ENCODE assay signal across 30 cellular contexts in genomic region chr1:27666791-27667254, GRCh38. TPM values are rescaled to one million over a fixed set of nuclear protein-coding genes. Genes with fewer than 3 reads are reported as not detected.
A peak's percentile ranks its signal among the peaks of the same experiment; 100 is the strongest.
DNase-seq lines count a peak whose midpoint lies in the region; ATAC-seq and TF ChIP-seq lines count a peak whose summit lies in the region.
"Had no signal": no experiment of that assay in that cellular context is flagged by ENCODE, and none has a peak within 500 bp of the region (broad histone marks: within the 10 kb centered on the region; RNA-seq: fewer than 3 reads in every experiment).

No MANE protein-coding gene starts in this region.

- DNase-seq in EH (ENCODE audit: low read depth) (peak; percentile 29), HUDEP-2 (lab: John Stamatoyannopoulos, UW; ENCODE audit: unreplicated experiment in 76 of 76) (peak in 59 of 76 experiments; percentile 6 to 68 (median 36)), RPMI7951 (ENCODE audit: low read depth) (peak; percentile 40), posterior vena cava (ENCODE audit: low spot score) (peak; percentile 20), endodermal cell (no peak), posterior cingulate gyrus (no peak)
- DNase-seq in activated CD8-positive, alpha-beta T cell treated with anti-CD3 and anti-CD28 coated beads for 36 hours = no peak
- DNase-seq: activated naive CD4-positive, alpha-beta T cell treated with anti-CD3 and anti-CD28 coated beads, Interleukin-2, amount 10 ng/mL, durations not matched to agents 7 days and 5 days; activated T-cell treated with anti-CD3 and anti-CD28 coated beads, Interleukin-2, amount 50 U/mL, for 4 hours; amniotic stem cell; CD4-positive, alpha-beta memory T cell; colonic mucosa; DMS153; effector memory CD8-positive, alpha-beta T cell; Karpas-422; left ventricle myocardium superior; naive thymus-derived CD8-positive, alpha-beta T cell; NCI-H1092 treated with DMSO at 0.1 percent for 48 hours; NCI-H187 treated with DMSO at 0.1 percent for 48 hours; NCI-H526 treated with DMSO at 0.1 percent for 48 hours; right cardiac atrium; Right ventricle myocardium superior; spleen; stimulated activated CD4-positive, alpha-beta T cell treated with anti-CD3 and anti-CD28 coated beads, Interleukin-4, amount 100 ng/mL, for 1 hour; stimulated activated naive CD8-positive, alpha-beta T cell treated with anti-CD3 and anti-CD28 coated beads, Interleukin-15, Interleukin-2, amounts not matched to agents 100 U/mL and 50 U/mL, for 24 hours had no signal

- POLR2A ChIA-PET in activated CD8-positive, alpha-beta T cell treated with anti-CD3 and anti-CD28 coated beads for 36 hours (lab: Charles Lee) = interaction anchor here (6.9 kb wide), 1 partner anchor 54 kb away, joined by 98 read pairs; no protein-coding TSS in a partner anchor

- no peaks in the 10 kb centered on the region for H3K9me3 ChIP-seq in endodermal cell (ENCODE audit: control insufficient read depth, low read length)
- H3K9me3 ChIP-seq: colonic mucosa, esophagus muscularis mucosa, gastroesophageal sphincter, spleen had no signal

- no peak overlapping the region for H3K27ac ChIP-seq in endodermal cell (ENCODE audit: low read depth, low read length)
- H3K27ac ChIP-seq: colonic mucosa, esophagus muscularis mucosa, gastroesophageal sphincter had no signal

- CTCF ChIA-PET in activated CD8-positive, alpha-beta T cell treated with anti-CD3 and anti-CD28 coated beads for 36 hours (lab: Charles Lee) = interaction anchor here (1.6 to 12.9 kb wide), 2 partner anchors 56 to 110 kb away, joined by 4 to 533 read pairs; partner anchors contain the start of gene AHDC1

- ATAC-seq in activated CD8-positive, alpha-beta T cell treated with anti-CD3 and anti-CD28 coated beads for 36 hours = no peak
- ATAC-seq: activated T-cell treated with anti-CD3 and anti-CD28 coated beads, Interleukin-2, amount 50 U/mL, for 4 hours; effector memory CD8-positive, alpha-beta T cell; gastroesophageal sphincter; left ventricle myocardium superior; naive thymus-derived CD8-positive, alpha-beta T cell; right cardiac atrium; stimulated activated naive CD8-positive, alpha-beta T cell treated with anti-CD3 and anti-CD28 coated beads, Interleukin-15, Interleukin-2, amounts not matched to agents 100 U/mL and 50 U/mL, for 24 hours had no signal

- intact Hi-C loops in posterior vena cava (cut with DNase I) (loop anchor here (10.0 kb wide), 1 partner anchor 272 kb away; the partner anchor contains the start of gene GPR3 (in 2 of the 2)), posterior cingulate gyrus (cut with DNase I) (loop anchor here (10.0 kb wide), 1 partner anchor 272 kb away; the partner anchor contains the start of gene GPR3)
- intact Hi-C loops in activated CD8-positive, alpha-beta T cell treated with anti-CD3 and anti-CD28 coated beads for 36 hours (cut with micrococcal nuclease) = loop anchor here (10.0 kb wide), 2 partner anchors 142 to 272 kb away; partner anchors contain the start of gene GPR3

- H3K4me3 ChIP-seq in endodermal cell (ENCODE audit: low read length) = no peak overlapping the region
- H3K4me3 ChIP-seq: colonic mucosa, esophagus muscularis mucosa, gastroesophageal sphincter, spleen had no signal

- no peaks in the 10 kb centered on the region for H3K36me3 ChIP-seq in endodermal cell (ENCODE audit: control insufficient read depth, insufficient read depth, low read length)
- H3K36me3 ChIP-seq: colonic mucosa had no signal

- no peak overlapping the region for H3K27ac Mint-ChIP-seq in endodermal cell
- no peak overlapping the region for H3K27ac Mint-ChIP-seq in activated CD8-positive, alpha-beta T cell treated with anti-CD3 and anti-CD28 coated beads for 36 hours
- H3K27ac Mint-ChIP-seq: activated naive CD4-positive, alpha-beta T cell treated with anti-CD3 and anti-CD28 coated beads, Interleukin-2, amount 10 ng/mL, durations not matched to agents 7 days and 5 days; effector memory CD8-positive, alpha-beta T cell; mesothelial cell of epicardium had no signal

- peaks cover 10% of the 10 kb centered on the region for H3K27me3 ChIP-seq in endodermal cell (ENCODE audit: control insufficient read depth, insufficient read depth, low read length, poor library complexity, severe bottlenecking)
- H3K27me3 ChIP-seq: colonic mucosa, esophagus muscularis mucosa, gastroesophageal sphincter, spleen had no signal

- H3K4me3 Mint-ChIP-seq in endodermal cell = no peak overlapping the region
- no peak overlapping the region for H3K4me3 Mint-ChIP-seq in activated CD8-positive, alpha-beta T cell treated with anti-CD3 and anti-CD28 coated beads for 36 hours
- H3K4me3 Mint-ChIP-seq: activated naive CD4-positive, alpha-beta T cell treated with anti-CD3 and anti-CD28 coated beads, Interleukin-2, amount 10 ng/mL, durations not matched to agents 7 days and 5 days; activated T-cell treated with anti-CD3 and anti-CD28 coated beads, Interleukin-2, amount 50 U/mL, for 4 hours; effector memory CD8-positive, alpha-beta T cell; mesothelial cell of epicardium had no signal

- no peak for TF ChIP-seq CTCF in endodermal cell (conservative IDR thresholded peaks at IDR 0.05)
- TF ChIP-seq CTCF in activated CD8-positive, alpha-beta T cell treated with anti-CD3 and anti-CD28 coated beads for 36 hours (IDR thresholded peaks at IDR 0.05) = no peak

- H3K4me1 ChIP-seq in endodermal cell (ENCODE audit: control insufficient read depth, insufficient read depth, low read length) = no peaks in the 10 kb centered on the region

- no peaks in the 10 kb centered on the region for H3K36me3 Mint-ChIP-seq in endodermal cell (ENCODE audit: low read depth)
- H3K36me3 Mint-ChIP-seq in activated CD8-positive, alpha-beta T cell treated with anti-CD3 and anti-CD28 coated beads for 36 hours (ENCODE audit: low read depth) = peaks cover 5% of the 10 kb centered on the region

- H3K9ac ChIP-seq in endodermal cell (ENCODE audit: extremely low read depth, low read length, poor library complexity, severe bottlenecking) = no peak overlapping the region

- H3K9me3 Mint-ChIP-seq in endodermal cell = no peaks in the 10 kb centered on the region
- H3K9me3 Mint-ChIP-seq in activated CD8-positive, alpha-beta T cell treated with anti-CD3 and anti-CD28 coated beads for 36 hours = no peaks in the 10 kb centered on the region
- H3K9me3 Mint-ChIP-seq: activated naive CD4-positive, alpha-beta T cell treated with anti-CD3 and anti-CD28 coated beads, Interleukin-2, amount 10 ng/mL, durations not matched to agents 7 days and 5 days; activated T-cell treated with anti-CD3 and anti-CD28 coated beads, Interleukin-2, amount 50 U/mL, for 4 hours; CD4-positive, alpha-beta memory T cell; effector memory CD8-positive, alpha-beta T cell; mesothelial cell of epicardium; naive thymus-derived CD8-positive, alpha-beta T cell had no signal

- peaks cover 8% of the 10 kb centered on the region for H3K4me1 Mint-ChIP-seq in endodermal cell
- peaks cover 43% of the 10 kb centered on the region for H3K4me1 Mint-ChIP-seq in activated CD8-positive, alpha-beta T cell treated with anti-CD3 and anti-CD28 coated beads for 36 hours (ENCODE audit: low read depth)

- H3K27me3 Mint-ChIP-seq in endodermal cell (ENCODE audit: insufficient read depth) = peaks cover 18% of the 10 kb centered on the region
- no peaks in the 10 kb centered on the region for H3K27me3 Mint-ChIP-seq in activated CD8-positive, alpha-beta T cell treated with anti-CD3 and anti-CD28 coated beads for 36 hours
- H3K27me3 Mint-ChIP-seq: activated naive CD4-positive, alpha-beta T cell treated with anti-CD3 and anti-CD28 coated beads, Interleukin-2, amount 10 ng/mL, durations not matched to agents 7 days and 5 days; CD4-positive, alpha-beta memory T cell; effector memory CD8-positive, alpha-beta T cell; naive thymus-derived CD8-positive, alpha-beta T cell had no signal

- WGBS in endodermal cell (ENCODE audit: insufficient coverage in 1 of 2, insufficient read length in 1 of 2), 2 experiments = 91 to 100% methylated on average over 1 to 6 of the region's 6 CpGs

RNA-seq across cellular contexts. Expression of gene IFI6, which starts 5.2 kb away (rescaled TPM):
- total RNA-seq in RPMI7951 (2014; rRNA removed; shearing (Covaris generic)) = 75.3 and 169 TPM in 2 replicates
- total RNA-seq in posterior vena cava (100 to 1,000 TPM in 1 of 2 donors, 10 to 100 TPM in 1; 55.2 to 104 TPM), endodermal cell (1 to 10 TPM in 1 of 2 donors, under 1 TPM in 1; 0.71 to 1.1 TPM)
- polyA plus RNA-seq in endodermal cell (2013, experiment 1 of 2) = 27.2 TPM
- polyA plus RNA-seq in endodermal cell (2013, experiment 2 of 2) = 22.0 TPM
- 10 to 100 TPM; 31.6 to 32.1 TPM for total RNA-seq in activated CD8-positive, alpha-beta T cell treated with anti-CD3 and anti-CD28 coated beads for 36 hours

RNA-seq across cellular contexts. Expression of gene FGR, which starts 31.8 kb away (rescaled TPM):
- total RNA-seq in RPMI7951 (2014; rRNA removed; shearing (Covaris generic)) = not detected in 2 replicates
- total RNA-seq in posterior vena cava (10 to 100 TPM; 21.9 to 22.5 TPM), endodermal cell (not detected)
- polyA plus RNA-seq in endodermal cell (2013, experiment 1 of 2) = 0.14 TPM
- not detected for polyA plus RNA-seq in endodermal cell (2013, experiment 2 of 2)
- total RNA-seq in activated CD8-positive, alpha-beta T cell treated with anti-CD3 and anti-CD28 coated beads for 36 hours = under 1 TPM; 0.51 to 0.56 TPM
- total RNA-seq: H4, osteocyte had no signal

RNA-seq across cellular contexts. Expression of gene FAM76A, which starts 58.9 kb away (rescaled TPM):
- 12.1 and 16.7 TPM in 2 replicates for total RNA-seq in RPMI7951 (2014; rRNA removed; shearing (Covaris generic))
- total RNA-seq in posterior vena cava (10 to 100 TPM; 16.5 to 21.0 TPM), endodermal cell (10 to 100 TPM; 13.0 to 14.7 TPM)
- 11.1 TPM for polyA plus RNA-seq in endodermal cell (2013, experiment 1 of 2)
- 10.6 TPM for polyA plus RNA-seq in endodermal cell (2013, experiment 2 of 2)
- 1 to 10 TPM; 6.9 to 7.9 TPM for total RNA-seq in activated CD8-positive, alpha-beta T cell treated with anti-CD3 and anti-CD28 coated beads for 36 hours

Comparison
In these comparisons a context has a peak if more than half of its experiments do, and no peak if none do; other contexts are left out.
1. DNase-seq: peak in EH (single experiment), HUDEP-2 (59 of 76), RPMI7951 (single experiment) and posterior vena cava (single experiment); none in endodermal cell (single experiment), posterior cingulate gyrus (0 of 10) and activated CD8-positive, alpha-beta T cell treated with anti-CD3 and anti-CD28 coated beads for 36 hours (single experiment).
2. RNA of gene IFI6, which starts 5.2 kb away (total RNA-seq): 55.2 to 104 TPM in posterior vena cava, 75.3 to 169 TPM in RPMI7951 and 31.6 to 32.1 TPM in activated CD8-positive, alpha-beta T cell treated with anti-CD3 and anti-CD28 coated beads for 36 hours; 0.71 to 1.1 TPM in endodermal cell; every median in the first group is over 10 times any median in the second.
3. RNA of gene FGR, which starts 31.8 kb away (total RNA-seq): 21.9 to 22.5 TPM in posterior vena cava; 0.51 to 0.56 TPM in activated CD8-positive, alpha-beta T cell treated with anti-CD3 and anti-CD28 coated beads for 36 hours, not detected in RPMI7951 and not detected in endodermal cell; every median in the first group is over 10 times any median in the second.